Comparison of ENCODE assay signal across 19 cellular contexts in the genomic region with DNA sequence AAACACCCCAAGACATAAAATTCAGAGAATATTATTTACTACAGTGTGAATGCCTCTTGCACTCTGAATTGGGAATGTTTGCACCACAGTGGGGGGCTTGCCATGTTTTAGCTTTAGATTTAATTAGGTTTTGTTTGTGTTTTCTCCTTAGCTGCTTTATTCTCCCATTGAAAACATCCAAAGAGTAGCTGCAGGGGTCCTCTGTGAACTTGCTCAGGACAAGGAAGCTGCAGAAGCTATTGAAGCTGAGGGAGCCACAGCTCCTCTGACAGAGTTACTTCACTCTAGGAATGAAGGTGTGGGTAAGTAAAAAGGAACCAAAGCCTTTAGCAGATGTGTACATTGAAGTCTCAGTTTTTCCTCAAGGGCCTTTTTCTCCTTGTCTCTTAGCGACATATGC. TPM values are rescaled to one million over a fixed set of nuclear protein-coding genes. Genes with fewer than 3 reads are reported as not detected.
A peak's percentile ranks its signal among the peaks of the same experiment; 100 is the strongest.
DNase-seq lines count a peak whose midpoint lies in the region; ATAC-seq and TF ChIP-seq lines count a peak whose summit lies in the region.
"Had no signal": no experiment of that assay in that cellular context is flagged by ENCODE, and none has a peak within 500 bp of the region (broad histone marks: within the 10 kb centered on the region; RNA-seq: fewer than 3 reads in every experiment).

No MANE protein-coding gene starts in this region.

- H3K9me3 Mint-ChIP-seq in stimulated activated naive CD8-positive, alpha-beta T cell treated with anti-CD3 and anti-CD28 coated beads, Interleukin-15, Interleukin-2, amounts not matched to agents 100 ng/mL and 50 ng/mL, for 24 hours, result no peaks in the 10 kb centered on the region
- H3K9me3 Mint-ChIP-seq in chondrocyte (ENCODE audit: low read depth) (no peaks in the 10 kb centered on the region), mesothelial cell of epicardium (no peaks in the 10 kb centered on the region), MCF 10A (ENCODE audit: unreplicated experiment) (no peaks in the 10 kb centered on the region)

- no peaks in the 10 kb centered on the region for H3K27me3 Mint-ChIP-seq in stimulated activated naive CD8-positive, alpha-beta T cell treated with anti-CD3 and anti-CD28 coated beads, Interleukin-15, Interleukin-2, amounts not matched to agents 100 ng/mL and 50 ng/mL, for 24 hours
- H3K27me3 Mint-ChIP-seq in chondrocyte (ENCODE audit: low read depth) (no peaks in the 10 kb centered on the region), mesothelial cell of epicardium (ENCODE audit: low read depth) (no peaks in the 10 kb centered on the region), MCF 10A (ENCODE audit: insufficient read depth, unreplicated experiment) (no peaks in the 10 kb centered on the region)

- peaks cover 97% of the 10 kb centered on the region for H3K36me3 Mint-ChIP-seq in stimulated activated naive CD8-positive, alpha-beta T cell treated with anti-CD3 and anti-CD28 coated beads, Interleukin-15, Interleukin-2, amounts not matched to agents 100 ng/mL and 50 ng/mL, for 24 hours (ENCODE audit: low read depth)
- H3K36me3 Mint-ChIP-seq in chondrocyte (ENCODE audit: low read depth), result peaks cover 71% of the 10 kb centered on the region
- peaks cover 63% of the 10 kb centered on the region for H3K36me3 Mint-ChIP-seq in mesothelial cell of epicardium
- H3K36me3 Mint-ChIP-seq in MCF 10A (ENCODE audit: insufficient read depth, unreplicated experiment), result peaks cover 100% of the 10 kb centered on the region

- TF ChIP-seq CTCF in chondrocyte (IDR thresholded peaks at IDR 0.05), result no peak
- TF ChIP-seq CTCF in mesothelial cell of epicardium (IDR thresholded peaks at IDR 0.05; ENCODE audit: unreplicated experiment), result no peak
- TF ChIP-seq CTCF in MCF 10A (IDR thresholded peaks at IDR 0.05; ENCODE audit: unreplicated experiment), result no peak

- no peak overlapping the region for H3K4me3 Mint-ChIP-seq in stimulated activated naive CD8-positive, alpha-beta T cell treated with anti-CD3 and anti-CD28 coated beads, Interleukin-15, Interleukin-2, amounts not matched to agents 100 ng/mL and 50 ng/mL, for 24 hours
- H3K4me3 Mint-ChIP-seq in chondrocyte (ENCODE audit: unreplicated experiment) (no peak overlapping the region), mesothelial cell of epicardium (no peak overlapping the region), MCF 10A (ENCODE audit: unreplicated experiment) (no peak overlapping the region)

- no peak for DNase-seq in stimulated activated naive CD8-positive, alpha-beta T cell treated with anti-CD3 and anti-CD28 coated beads, Interleukin-15, Interleukin-2, amounts not matched to agents 100 U/mL and 50 U/mL, for 24 hours
- DNase-seq in chondrocyte (ENCODE audit: low spot score) (no peak), mesothelial cell of epicardium (ENCODE audit: low spot score in 2 of 2, unreplicated experiment in 2 of 2) (no peak), hippocampal formation (lab: John Stamatoyannopoulos, UW) (no peak), Kasumi-1 (lab: John Stamatoyannopoulos, UW) (no peak), MCF 10A (ENCODE audit: unreplicated experiment) (no peak)
- DNase-seq: BE2C; EL; GF-D8; NCI-H1092 treated with DMSO at 0.1 percent for 48 hours; NCI-H1436 treated with DMSO at 0.1 percent for 48 hours; NCI-H1930; NCI-H510A treated with DMSO at 0.1 percent for 48 hours; NCI-H774; NK-92 treated with Interleukin-12 subunit alpha and Interleukin-12 subunit beta, amount 100 ng/mL, for 24 hours; Peyer's patch had no signal

- no TSS peak for BruUV-seq in MCF 10A (replicated peaks; lab: Mats Ljungman, UMichigan)

- POLR2A ChIA-PET in MCF 10A (lab: Yijun Ruan, JAX), result interaction anchor here (0.6 to 2.0 kb wide), 6 partner anchors 8 to 657 kb away, joined by 3 to 5 read pairs (median 4); a partner anchor contains a TSS

- no peak for ATAC-seq in stimulated activated naive CD8-positive, alpha-beta T cell treated with anti-CD3 and anti-CD28 coated beads, Interleukin-15, Interleukin-2, amounts not matched to agents 100 U/mL and 50 U/mL, for 24 hours
- ATAC-seq: K562, SK-N-SH treated with all-trans-retinoic acid at 6 μM for 48 hours had no signal

- CTCF ChIA-PET in MCF 10A (lab: Yijun Ruan, JAX), result interaction anchor here (0.5 to 1.1 kb wide), 5 partner anchors 25 to 845 kb away, joined by 3 to 4 read pairs (median 3); no protein-coding TSS in a partner anchor

- no peaks in the 10 kb centered on the region for H3K4me1 Mint-ChIP-seq in stimulated activated naive CD8-positive, alpha-beta T cell treated with anti-CD3 and anti-CD28 coated beads, Interleukin-15, Interleukin-2, amounts not matched to agents 100 ng/mL and 50 ng/mL, for 24 hours (ENCODE audit: low read depth)
- H3K4me1 Mint-ChIP-seq in chondrocyte (ENCODE audit: low read depth) (peaks cover 60% of the 10 kb centered on the region), mesothelial cell of epicardium (peaks cover 16% of the 10 kb centered on the region), MCF 10A (ENCODE audit: insufficient read depth, unreplicated experiment) (peaks cover 9% of the 10 kb centered on the region)

- peak overlapping the region; percentile 19 for H3K27ac Mint-ChIP-seq in stimulated activated naive CD8-positive, alpha-beta T cell treated with anti-CD3 and anti-CD28 coated beads, Interleukin-15, Interleukin-2, amounts not matched to agents 100 ng/mL and 50 ng/mL, for 24 hours
- H3K27ac Mint-ChIP-seq in chondrocyte (ENCODE audit: unreplicated experiment) (peak overlapping the region; percentile 22), mesothelial cell of epicardium (peak overlapping the region; percentile 14), MCF 10A (ENCODE audit: low read depth, unreplicated experiment) (no peak overlapping the region)

- intact Hi-C loops in MCF 10A (cut with micrococcal nuclease), result no loop called here

RNA-seq across cellular contexts. Expression of a gene that starts 36.9 kb away (rescaled TPM):
- total RNA-seq in chondrocyte (487 to 677 TPM (median 488 TPM) in 3 replicates), mesothelial cell of epicardium (534 to 545 TPM (median 537 TPM) in 3 replicates), MCF 10A (2022) (222 and 244 TPM in 2 replicates)
